ENCODE assay signal across 8 cellular contexts in genomic region chr14:60981626-60982455, GRCh38. TPM values are rescaled to one million over a fixed set of nuclear protein-coding genes. Genes with fewer than 3 reads are reported as not detected.
DNase-seq lines count a peak whose midpoint lies in the region; ATAC-seq and TF ChIP-seq lines count a peak whose summit lies in the region.

No MANE protein-coding gene starts in this region.

- H3K4me1 ChIP-seq in body of pancreas, result peaks cover 15% of the 10 kb centered on the region
- peaks cover 9 to 47% of the 10 kb centered on the region in 2 donors for H3K4me1 ChIP-seq in left lung
- no peaks in the 10 kb centered on the region for H3K4me1 ChIP-seq in uterus

- WGBS in body of pancreas, 2 donors, result 9 to 11% methylated on average over 13 of the region's 13 CpGs

- ATAC-seq in body of pancreas (no peak), left lung (peak; percentile 49), HG03135 (IDR thresholded peaks at IDR 0.05; ENCODE audit: unreplicated experiment) (no peak)

- H3K27me3 Mint-ChIP-seq in type B pancreatic cell, result no peaks in the 10 kb centered on the region

- no peak overlapping the region for H3K4me3 Mint-ChIP-seq in type B pancreatic cell

- no peaks in the 10 kb centered on the region for H3K9me3 Mint-ChIP-seq in type B pancreatic cell

- H3K27me3 ChIP-seq in body of pancreas, result no peaks in the 10 kb centered on the region
- H3K27me3 ChIP-seq in left lung, result no peaks in the 10 kb centered on the region
- H3K27me3 ChIP-seq in uterus, result no peaks in the 10 kb centered on the region

- intact Hi-C loops in body of pancreas (cut with DNase I), result no loop called here
- intact Hi-C loops in left lung (cut with DNase I), result no loop called here
- intact Hi-C loops in uterus (cut with DNase I; ENCODE audit: low total_unique reads), result no loop called here

- DNase-seq in GM04504 (ENCODE audit: low read depth) (peak; percentile 48), body of pancreas (peak in 1 of 4 donors; percentile 5), left lung (no peak), uterus (no peak), type B pancreatic cell (ENCODE audit: extremely low spot score, unreplicated experiment) (no peak), NCI-H1930 (lab: John Stamatoyannopoulos, UW) (no peak)
- DNase-seq in Jurkat, Clone E6-1 (ENCODE audit: low read depth, low spot score), result no peak

- peaks cover 20% of the 10 kb centered on the region for H3K36me3 Mint-ChIP-seq in type B pancreatic cell

- H3K4me1 Mint-ChIP-seq in type B pancreatic cell (ENCODE audit: unreplicated experiment), result peaks cover 25% of the 10 kb centered on the region

- H3K4me3 ChIP-seq in Jurkat, Clone E6-1 (ENCODE audit: low read length), result peak overlapping the region; percentile 88
- H3K4me3 ChIP-seq in body of pancreas (peak overlapping the region; percentile 75 to 90), left lung (peak overlapping the region; percentile 71 to 78), uterus (peak overlapping the region; percentile 93 to 97)

- H3K27ac Mint-ChIP-seq in type B pancreatic cell, result no peak overlapping the region

- H3K36me3 ChIP-seq in body of pancreas (replicated peaks in 1 of 2; ENCODE audit: insufficient read depth in 1 of 2, low read depth in 2 of 2), result peaks cover 0 to 2% of the 10 kb centered on the region in 2 donors
- H3K36me3 ChIP-seq in left lung, result peaks cover 0 to 21% of the 10 kb centered on the region in 2 donors
- no peaks in the 10 kb centered on the region for H3K36me3 ChIP-seq in uterus

- TF ChIP-seq CTCF in body of pancreas (IDR thresholded peaks at IDR 0.05) (no peak), left lung (IDR thresholded peaks at IDR 0.05) (no peak), uterus (IDR thresholded peaks at IDR 0.05) (no peak), type B pancreatic cell (conservative IDR thresholded peaks at IDR 0.05) (no peak)

- H3K9me3 ChIP-seq in body of pancreas (no peaks in the 10 kb centered on the region), left lung (no peaks in the 10 kb centered on the region), uterus (no peaks in the 10 kb centered on the region)

- H3K27ac ChIP-seq in body of pancreas, result peak overlapping the region in 3 of 4 donors; percentile 62 to 82 (median 79)
- peak overlapping the region; percentile 84 to 85 for H3K27ac ChIP-seq in left lung
- H3K27ac ChIP-seq in uterus, result peak overlapping the region; percentile 83 to 96

- TF ChIP-seq POLR2A in body of pancreas (IDR thresholded peaks at IDR 0.05), result no peak
- no peak for TF ChIP-seq POLR2A in uterus (IDR thresholded peaks at IDR 0.05)

RNA-seq across cellular contexts. Expression of gene SLC38A6, which starts 0.8 kb away (rescaled TPM):
- 8.1 TPM for polyA plus RNA-seq in Jurkat, Clone E6-1 (2012; ENCODE audit: insufficient read depth, insufficient read length)
- total RNA-seq in body of pancreas, result 1 to 10 TPM; 5.9 to 9.3 TPM
- 10 to 100 TPM; 22.4 to 35.2 TPM for total RNA-seq in left lung
- 10 to 100 TPM in 3 of 4 donors, 1 to 10 TPM in 1; 2.3 to 57.5 (median 34.8) TPM for total RNA-seq in uterus
- total RNA-seq in type B pancreatic cell (ENCODE audit: low replicate concordance), result 9.3 and 19.1 TPM in 2 replicates

RNA-seq across cellular contexts. Expression of gene TRMT5, which starts 1.0 kb away (rescaled TPM):
- polyA plus RNA-seq in Jurkat, Clone E6-1 (2012; ENCODE audit: insufficient read depth, insufficient read length), result 19.0 TPM
- total RNA-seq in body of pancreas (10 to 100 TPM in 1 of 2 donors, 1 to 10 TPM in 1; 7.8 to 13.8 TPM), left lung (10 to 100 TPM; 12.4 to 13.3 TPM), uterus (10 to 100 TPM in 2 of 4 donors, 1 to 10 TPM in 2; 4.4 to 29.4 (median 11.5) TPM), type B pancreatic cell (ENCODE audit: low replicate concordance) (15.2 and 19.8 TPM in 2 replicates)
